19 cellular contexts compared by ENCODE assay signal in the genomic region with DNA sequence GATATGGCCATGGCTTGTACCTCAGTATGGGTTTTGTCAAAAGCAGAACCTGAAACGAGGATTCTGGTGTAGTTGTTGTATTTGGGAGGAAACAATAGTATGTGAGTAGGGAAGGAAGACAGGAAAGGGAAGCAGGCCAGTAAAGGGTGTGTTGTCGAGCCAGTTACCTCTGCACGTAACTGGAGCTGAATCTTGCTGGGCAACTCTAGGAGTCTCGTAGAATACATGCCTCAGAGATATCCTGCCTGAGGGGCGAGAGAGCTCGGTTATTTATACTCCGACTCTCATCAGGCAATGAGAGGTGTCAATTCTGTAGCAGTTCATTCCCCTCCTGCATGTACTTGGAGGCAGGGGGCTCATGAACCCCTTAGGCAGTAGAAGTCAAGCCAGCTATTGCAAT. TPM values are rescaled to one million over a fixed set of nuclear protein-coding genes. Genes with fewer than 3 reads are reported as not detected.
DNase-seq lines count a peak whose midpoint lies in the region; ATAC-seq and TF ChIP-seq lines count a peak whose summit lies in the region.
"Had no signal": no experiment of that assay in that cellular context is flagged by ENCODE, and none has a peak within 500 bp of the region (broad histone marks: within the 10 kb centered on the region; RNA-seq: fewer than 3 reads in every experiment).

No MANE protein-coding gene starts in this region.

- TF ChIP-seq CTCF in PC-3 (conservative IDR thresholded peaks at IDR 0.05; ENCODE audit: low read depth, low read length) (no peak), endothelial cell (IDR thresholded peaks at IDR 0.05; ENCODE audit: unreplicated experiment) (no peak), progenitor cell of endocrine pancreas (IDR thresholded peaks at IDR 0.05; ENCODE audit: unreplicated experiment) (no peak), suprapubic skin (IDR thresholded peaks at IDR 0.05) (no peak)

- H3K27me3 ChIP-seq in PC-3 (ENCODE audit: low read length) (no peaks in the 10 kb centered on the region), suprapubic skin (no peaks in the 10 kb centered on the region)

- CTCF ChIA-PET in PC-3 (lab: Charles Lee) = interaction anchor here (0.5 kb wide), 1 partner anchor 111 kb away, joined by 3 read pairs; no protein-coding TSS in a partner anchor

- H3K4me3 Mint-ChIP-seq in endothelial cell (ENCODE audit: unreplicated experiment) (peak overlapping the region; percentile 17), progenitor cell of endocrine pancreas (ENCODE audit: low read depth) (no peak overlapping the region)
- H3K4me3 Mint-ChIP-seq: HFFc6 had no signal

- no peak for TF ChIP-seq EP300 in suprapubic skin (IDR thresholded peaks at IDR 0.05)

- ATAC-seq in PC-3 (peak; percentile 40; the same call in 1 of the 2 replicates), HG03095 (IDR thresholded peaks at IDR 0.05; ENCODE audit: unreplicated experiment) (no peak)
- no peak for ATAC-seq in stimulated activated naive CD8-positive, alpha-beta T cell treated with anti-CD3 and anti-CD28 coated beads, Interleukin-15, Interleukin-2, amounts not matched to agents 100 U/mL and 50 U/mL, for 24 hours
- ATAC-seq: Panc1, Right ventricle myocardium inferior, SK-N-SH treated with all-trans-retinoic acid at 6 μM for 48 hours had no signal

- no peaks in the 10 kb centered on the region for H3K79me2 ChIP-seq in PC-3 (ENCODE audit: low read length)

- no peak overlapping the region for H2AFZ ChIP-seq in PC-3 (ENCODE audit: low read length)

- DNase-seq in KG1 (lab: John Stamatoyannopoulos, UW) (peak; percentile 6), PC-3 (peak; percentile 41), endothelial cell (ENCODE audit: low spot score) (peak; percentile 13), progenitor cell of endocrine pancreas (ENCODE audit: low spot score, unreplicated experiment) (no peak), suprapubic skin (ENCODE audit: low spot score in 2 of 2) (no peak)
- DNase-seq in stimulated activated naive CD8-positive, alpha-beta T cell treated with anti-CD3 and anti-CD28 coated beads, Interleukin-15, Interleukin-2, amounts not matched to agents 100 U/mL and 50 U/mL, for 24 hours = no peak
- DNase-seq: ACHN, EL, HFFc6, NCI-H1048, NCI-H1436 treated with DMSO at 0.1 percent for 48 hours, NCI-H2029 treated with DMSO at 0.1 percent for 48 hours, NCI-H2171 treated with DMSO at 0.1 percent for 48 hours, NCI-H446 treated with DMSO at 0.1 percent for 48 hours, NCI-H774 had no signal

- WGBS in suprapubic skin = 41% methylated on average over 6 of the region's 7 CpGs

- H3K36me3 Mint-ChIP-seq in endothelial cell (ENCODE audit: low read depth, unreplicated experiment) = peaks cover 5% of the 10 kb centered on the region
- peaks cover 7% of the 10 kb centered on the region for H3K36me3 Mint-ChIP-seq in progenitor cell of endocrine pancreas (ENCODE audit: insufficient read depth)

- H3K36me3 ChIP-seq in PC-3 (ENCODE audit: low read depth, low read length) = no peaks in the 10 kb centered on the region
- H3K36me3 ChIP-seq in suprapubic skin = no peaks in the 10 kb centered on the region

- intact Hi-C loops in PC-3 (cut with micrococcal nuclease) = no loop called here

- POLR2A ChIA-PET in PC-3 (lab: Charles Lee; ENCODE audit: unreplicated experiment) = no interaction called here

- no TSS peak for BruUV-seq in PC-3 (replicated peaks; lab: Mats Ljungman, UMichigan)

- H3K9me3 Mint-ChIP-seq in endothelial cell (ENCODE audit: unreplicated experiment) (no peaks in the 10 kb centered on the region), progenitor cell of endocrine pancreas (ENCODE audit: low read depth) (peaks cover 8% of the 10 kb centered on the region)
- H3K9me3 Mint-ChIP-seq: HFFc6 had no signal

- H3K4me3 ChIP-seq in PC-3 (ENCODE audit: low read length) = no peak overlapping the region
- H3K4me3 ChIP-seq in suprapubic skin = no peak overlapping the region

- no peak overlapping the region for H3K9ac ChIP-seq in PC-3 (ENCODE audit: low read length)

- H3K27ac ChIP-seq in PC-3 (ENCODE audit: low read length) = no peak overlapping the region
- H3K27ac ChIP-seq in suprapubic skin = no peak overlapping the region

- H3K9me3 ChIP-seq in PC-3 (ENCODE audit: low read length) = no peaks in the 10 kb centered on the region
- H3K9me3 ChIP-seq in suprapubic skin = no peaks in the 10 kb centered on the region

- H3K27me3 Mint-ChIP-seq in endothelial cell (ENCODE audit: unreplicated experiment) = peaks cover 8% of the 10 kb centered on the region
- no peaks in the 10 kb centered on the region for H3K27me3 Mint-ChIP-seq in progenitor cell of endocrine pancreas

- peaks cover 6% of the 10 kb centered on the region; the same call in 1 of the 2 replicates for H3K4me1 ChIP-seq in PC-3 (ENCODE audit: insufficient read depth, low read length)
- H3K4me1 ChIP-seq in suprapubic skin = no peaks in the 10 kb centered on the region

- H4K20me1 ChIP-seq in PC-3 (ENCODE audit: low read length) = no peaks in the 10 kb centered on the region

- H3F3A ChIP-seq in PC-3 (ENCODE audit: low read length, unreplicated experiment) = no peaks in the 10 kb centered on the region

- H3K9me2 ChIP-seq in PC-3 (replicated peaks; ENCODE audit: low read length) = no peaks in the 10 kb centered on the region

- no peak for TF ChIP-seq POLR2A in suprapubic skin (IDR thresholded peaks at IDR 0.05)

- peak overlapping the region; percentile 25; the same call in 1 of the 2 replicates for H3K4me2 ChIP-seq in PC-3 (ENCODE audit: low read length)

- H3K27ac Mint-ChIP-seq in endothelial cell (ENCODE audit: unreplicated experiment) (peak overlapping the region; percentile 82), progenitor cell of endocrine pancreas (peak overlapping the region; percentile 0)
- H3K27ac Mint-ChIP-seq: HFFc6 had no signal

- H3K4me1 Mint-ChIP-seq in endothelial cell (ENCODE audit: unreplicated experiment) (peaks cover 40% of the 10 kb centered on the region), progenitor cell of endocrine pancreas (ENCODE audit: low read depth) (peaks cover 9% of the 10 kb centered on the region)

RNA-seq across cellular contexts. Expression of a gene that starts 45.9 kb away (rescaled TPM):
- total RNA-seq in PC-3 (2014; rRNA removed) = 0.04 and 0.17 TPM in 2 replicates
- total RNA-seq in endothelial cell (ENCODE audit: unreplicated experiment) = 3.4 TPM
- 5.1 and 6.6 TPM in 2 replicates for total RNA-seq in progenitor cell of endocrine pancreas
- total RNA-seq in suprapubic skin = 1 to 10 TPM; 3.6 to 7.0 (median 5.2) TPM

Comparison
In these comparisons a context has a peak if more than half of its experiments do, and no peak if none do; other contexts are left out.
1. DNase-seq: peak in KG1 (single experiment), PC-3 (single experiment) and endothelial cell (single experiment); none in progenitor cell of endocrine pancreas (single experiment), stimulated activated naive CD8-positive, alpha-beta T cell treated with anti-CD3 and anti-CD28 coated beads, Interleukin-15, Interleukin-2, amounts not matched to agents 100 U/mL and 50 U/mL, for 24 hours (single experiment) and suprapubic skin (0 of 2).